Comparison of ENCODE assay signal across 21 cellular contexts in the genomic region with DNA sequence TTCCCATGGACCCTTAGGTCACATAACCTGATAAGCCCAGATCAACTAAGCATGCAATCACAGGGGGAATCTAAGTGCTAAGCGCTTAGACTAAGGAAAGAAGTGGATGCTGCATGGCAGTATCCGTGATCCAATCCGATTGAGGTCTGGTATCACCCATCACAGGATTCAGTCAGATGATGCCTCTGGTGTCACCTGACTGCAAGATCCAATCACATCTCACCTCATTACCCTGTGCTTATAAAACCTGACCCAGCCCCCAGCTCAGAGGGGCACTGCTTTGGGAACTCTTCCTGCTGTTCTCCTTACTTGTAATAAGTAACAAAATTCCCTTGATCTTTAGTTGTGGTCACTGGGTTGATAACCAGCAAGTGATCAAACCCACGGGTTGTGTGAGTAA.
DNase-seq lines count a peak whose midpoint lies in the region; ATAC-seq, FAIRE-seq and TF ChIP-seq lines count a peak whose summit lies in the region.
"Had no signal": no experiment of that assay in that cellular context is flagged by ENCODE, and none has a peak within 500 bp of the region (broad histone marks: within the 10 kb centered on the region; RNA-seq: fewer than 3 reads in every experiment).

No MANE protein-coding gene starts in this region.

- no peak overlapping the region for H3K4ac ChIP-seq in H1 (replicated peaks; ENCODE audit: insufficient read length, low read depth, low read length)

- no peak overlapping the region for H4K8ac ChIP-seq in H1 (ENCODE audit: extremely low read depth, insufficient read depth, low read length)

- no peak overlapping the region for H2BK5ac ChIP-seq in H1 (ENCODE audit: low read depth, low read length)

- no peak overlapping the region for H2AK5ac ChIP-seq in H1 (ENCODE audit: low read depth, low read length)

- no peaks in the 10 kb centered on the region; the same call in 1 of the 2 replicates for H3K79me1 ChIP-seq in H1 (ENCODE audit: low read depth, low read length)

- no peak overlapping the region for H4K5ac ChIP-seq in H1 (ENCODE audit: insufficient read length, low read depth, low read length)

- no peak overlapping the region for H3K23ac ChIP-seq in H1 (ENCODE audit: insufficient read length)

- H3K27ac ChIP-seq in H1 (ENCODE audit: low read depth, low read length) (no peak overlapping the region), vagina (no peak overlapping the region)
- H3K27ac ChIP-seq: SK-N-MC had no signal

- TF ChIP-seq RAD21 in H1 (IDR thresholded peaks at IDR 0.05 in 1 of 2, conservative IDR thresholded peaks at IDR 0.05 in 1 of 2; ENCODE audit: low read depth in 2 of 2, low read length in 2 of 2) = no peak

- no peak overlapping the region for H4K91ac ChIP-seq in H1 (replicated peaks; ENCODE audit: insufficient read length, low read length)

- ATAC-seq in GM18909 (IDR thresholded peaks at IDR 0.05; ENCODE audit: poor library complexity, unreplicated experiment) = no peak

- TF ChIP-seq POLR2A in H1 (IDR thresholded peaks at IDR 0.05; ENCODE audit: control extremely low read depth in 1 of 2, low read depth in 2 of 2, low read length in 2 of 2) (no peak), vagina (IDR thresholded peaks at IDR 0.05) (no peak)

- no peak overlapping the region for H3K4me2 ChIP-seq in H1 (ENCODE audit: insufficient read depth in 1 of 2, low read depth in 2 of 2, low read length in 2 of 2)

- CTCF ChIA-PET in H1 (lab: Charles Lee; ENCODE audit: partially characterized antibody) = interaction anchor here (0.6 kb wide), 2 partner anchors 11 to 64 kb away, joined by 3 read pairs; no protein-coding TSS in a partner anchor

- no peak overlapping the region for H3K4me3 ChIP-seq in H1 (ENCODE audit: extremely low read depth in 1 of 4, insufficient read depth in 2 of 4, low read depth in 3 of 4, low read length in 4 of 4)
- no peak overlapping the region for H3K4me3 ChIP-seq in vagina
- H3K4me3 ChIP-seq: MG63, SK-N-MC had no signal

- H3K9ac ChIP-seq in H1 (replicated peaks in 1 of 4; ENCODE audit: extremely low read depth in 1 of 4, low read depth in 3 of 4, low read length in 3 of 4) = no peak overlapping the region

- peaks cover 0 to 1% of the 10 kb centered on the region in 2 experiments for H4K20me1 ChIP-seq in H1 (replicated peaks in 1 of 2; ENCODE audit: control insufficient read depth in 1 of 2, insufficient read depth in 2 of 2, low read length in 2 of 2)

- WGBS in H1 (ENCODE audit: extremely low coverage in 1 of 2, insufficient coverage in 1 of 2, insufficient read length in 1 of 2, insufficient replicate concordance in 2 of 2, low coverage in 1 of 2, low lambda C conversion rate in 2 of 2, missing lambda C conversion rate in 1 of 2), 2 experiments = 90% methylated on average over 4 of the region's 4 CpGs; no CpG with 5 or more reads in 1 of the 2 experiments

- no peaks in the 10 kb centered on the region for H3K9me3 ChIP-seq in H1 (ENCODE audit: insufficient read depth in 2 of 2, low read depth in 1 of 2, low read length in 1 of 2)
- H3K9me3 ChIP-seq in vagina = no peaks in the 10 kb centered on the region
- H3K9me3 ChIP-seq: BE2C, MG63 had no signal

- no peak overlapping the region for H2AFZ ChIP-seq in H1 (ENCODE audit: low read length)

- H3K23me2 ChIP-seq in H1 (ENCODE audit: low read depth, low read length) = no peaks in the 10 kb centered on the region

- H3K36me3 ChIP-seq in H1 (ENCODE audit: control insufficient read depth in 2 of 4, insufficient read depth in 4 of 4, low read length in 3 of 4) (no peaks in the 10 kb centered on the region), vagina (no peaks in the 10 kb centered on the region)
- H3K36me3 ChIP-seq: BE2C, MG63 had no signal

- no peak overlapping the region for H2BK120ac ChIP-seq in H1 (replicated peaks; ENCODE audit: low read depth, low read length)

- peaks cover 0 to 11% of the 10 kb centered on the region in 2 experiments; a peak in 1 of 4 replicates for H3K79me2 ChIP-seq in H1 (ENCODE audit: control insufficient read depth in 1 of 2, insufficient read depth in 2 of 2, low read length in 2 of 2)

- TF ChIP-seq CTCF in H1 (IDR thresholded peaks at IDR 0.05; ENCODE audit: control extremely low read depth in 1 of 3, insufficient read depth in 1 of 3, low read depth in 1 of 3, low read length in 3 of 3) (no peak), vagina (IDR thresholded peaks at IDR 0.05) (no peak)

- H3K18ac ChIP-seq in H1 (ENCODE audit: extremely low read depth, low read length) = no peak overlapping the region

- H2BK15ac ChIP-seq in H1 (ENCODE audit: low read length) = no peak overlapping the region

- H2BK20ac ChIP-seq in H1 (ENCODE audit: low read length) = no peak overlapping the region

- H3K4me1 ChIP-seq in H1 (replicated peaks in 1 of 4; ENCODE audit: control insufficient read depth in 3 of 4, insufficient read depth in 4 of 4, low read length in 3 of 4) (no peaks in the 10 kb centered on the region), vagina (peaks cover 5% of the 10 kb centered on the region)
- H3K4me1 ChIP-seq: BE2C had no signal

- H3K56ac ChIP-seq in H1 (replicated peaks; ENCODE audit: insufficient read length, low read depth, low read length) = no peak overlapping the region

- H2BK12ac ChIP-seq in H1 (ENCODE audit: low read depth, low read length) = no peak overlapping the region

- TF ChIP-seq EP300 in H1 (IDR thresholded peaks at IDR 0.05; ENCODE audit: borderline replicate concordance in 1 of 2, low read depth in 2 of 2, low read length in 2 of 2) = no peak

- intact Hi-C loops in vagina (cut with DNase I) = no loop called here

- POLR2A ChIA-PET in H1 (lab: Charles Lee; ENCODE audit: partially characterized antibody) = no interaction called here

- FAIRE-seq in RCC 7860 (lab: Jason Lieb, UNC) (peak; percentile 46), H1 (lab: Jason Lieb, UNC) (no peak)
- FAIRE-seq: GM12892 had no signal

- H3K14ac ChIP-seq in H1 (ENCODE audit: insufficient read length) = no peak overlapping the region

- H3K27me3 ChIP-seq in H1 (replicated peaks in 1 of 4; ENCODE audit: control insufficient read depth in 3 of 4, extremely low read depth in 1 of 4, insufficient read depth in 3 of 4, low read length in 3 of 4) (no peaks in the 10 kb centered on the region; a peak in 1 of 7 replicates), vagina (no peaks in the 10 kb centered on the region)
- H3K27me3 ChIP-seq: BE2C, MG63 had no signal

- peak; percentile 5 for DNase-seq in HK-2 (ENCODE audit: unreplicated experiment)
- DNase-seq in RCC 7860 (ENCODE audit: low spot score) = no peak
- no peak for DNase-seq in H1 (ENCODE audit: low read depth in 1 of 2, low spot score in 2 of 2)
- DNase-seq in renal cortical epithelial cell (ENCODE audit: low read depth) = peak; percentile 33
- DNase-seq in vagina (ENCODE audit: extremely low spot score in 2 of 2) = no peak
- DNase-seq in HuH-7.5 (ENCODE audit: low spot score) = no peak
- DNase-seq: BE2C; CD8-positive, alpha-beta memory T cell; DMS 273 treated with DMSO at 0.1 percent for 48 hours; DMS79 treated with DMSO at 0.1 percent for 48 hours; KBM-7; MG63; NCI-H1105 treated with DMSO at 0.1 percent for 48 hours; NCI-H146; NCI-H1930; NCI-H446 treated with DMSO at 0.1 percent for 48 hours; NCI-H526; SHP77 treated with DMSO at 0.1 percent for 48 hours had no signal

TF ChIP-seq in H1, 55 proteins besides CTCF, POLR2A, EP300 and RAD21:
- TF ChIP-seq RBBP5 (IDR thresholded peaks at IDR 0.05; ENCODE audit: borderline replicate concordance, low read depth, low read length) (no peak), KDM1A (IDR thresholded peaks at IDR 0.05; ENCODE audit: borderline replicate concordance, low read length) (no peak)
- TF ChIP-seq, protein P1, sequence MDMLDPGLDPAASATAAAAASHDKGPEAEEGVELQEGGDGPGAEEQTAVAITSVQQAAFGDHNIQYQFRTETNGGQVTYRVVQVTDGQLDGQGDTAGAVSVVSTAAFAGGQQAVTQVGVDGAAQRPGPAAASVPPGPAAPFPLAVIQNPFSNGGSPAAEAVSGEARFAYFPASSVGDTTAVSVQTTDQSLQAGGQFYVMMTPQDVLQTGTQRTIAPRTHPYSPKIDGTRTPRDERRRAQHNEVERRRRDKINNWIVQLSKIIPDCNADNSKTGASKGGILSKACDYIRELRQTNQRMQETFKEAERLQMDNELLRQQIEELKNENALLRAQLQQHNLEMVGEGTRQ (IDR thresholded peaks at IDR 0.05; ENCODE audit: low read length) = peak; percentile 34; the same call in 1 of the 2 replicates

Comparison
In these comparisons a context has a peak if more than half of its experiments do, and no peak if none do; other contexts are left out.
1. DNase-seq: peak in HK-2 (single experiment) and renal cortical epithelial cell (single experiment); none in RCC 7860 (single experiment), H1 (0 of 2), vagina (0 of 2) and HuH-7.5 (single experiment).